1 cellular context compared by ENCODE assay signal in genomic region chr1:226626577-226626956, GRCh38.
TF ChIP-seq lines count a peak whose summit lies in the region.

No MANE protein-coding gene starts in this region.

TF ChIP-seq in IMR-90, 13 proteins besides CTCF, POLR2A, EP300 and RAD21 (continued from another document):
- TF ChIP-seq MAFK (IDR thresholded peaks at IDR 0.05; ENCODE audit: low read depth, low read length) (no peak), NFE2L2 (IDR thresholded peaks at IDR 0.05; ENCODE audit: low read depth, low read length) (no peak)
